ENCODE assay signal across 8 cellular contexts in the genomic region with DNA sequence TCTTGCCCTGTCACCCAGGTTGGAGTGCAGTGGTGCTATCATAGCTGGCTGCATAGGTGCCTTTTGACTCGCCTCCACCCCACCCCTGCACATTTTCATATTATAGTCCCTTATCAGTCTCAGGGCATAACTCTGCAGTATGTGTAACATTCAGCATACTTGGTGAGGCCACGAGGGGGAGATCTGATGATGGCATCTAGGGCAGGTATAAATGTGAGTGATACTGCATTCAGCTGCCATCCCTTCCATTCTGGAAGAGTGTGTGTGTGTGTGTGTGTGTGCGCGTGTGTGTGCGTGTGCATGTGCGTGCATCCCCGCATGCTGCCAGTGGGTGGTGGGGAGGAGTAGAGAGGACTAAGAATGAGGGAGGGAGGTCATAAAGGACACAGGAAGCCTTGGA.
DNase-seq lines count a peak whose midpoint lies in the region; ATAC-seq and TF ChIP-seq lines count a peak whose summit lies in the region.

No MANE protein-coding gene starts in this region.

- no peaks in the 10 kb centered on the region for H3K9me3 Mint-ChIP-seq in activated naive CD8-positive, alpha-beta T cell (ENCODE audit: low read depth)
- no peaks in the 10 kb centered on the region for H3K9me3 Mint-ChIP-seq in nephron

- no peak overlapping the region for H3K4me3 ChIP-seq in esophagus muscularis mucosa

- WGBS in esophagus muscularis mucosa = 87% methylated on average over 7 of the region's 7 CpGs

- no peak for TF ChIP-seq POLR2A in esophagus muscularis mucosa (IDR thresholded peaks at IDR 0.05; ENCODE audit: low read depth)
- TF ChIP-seq POLR2A in GM18505 (IDR thresholded peaks at IDR 0.05; ENCODE audit: borderline replicate concordance, extremely low read depth, insufficient read depth, insufficient read length) = no peak

- H3K9me3 ChIP-seq in esophagus muscularis mucosa = no peaks in the 10 kb centered on the region

- H3K27ac ChIP-seq in esophagus muscularis mucosa (replicated peaks in 1 of 4) = no peak overlapping the region

- peaks cover 84% of the 10 kb centered on the region for H3K4me1 Mint-ChIP-seq in activated naive CD8-positive, alpha-beta T cell (ENCODE audit: low read depth)
- H3K4me1 Mint-ChIP-seq in nephron = peaks cover 69% of the 10 kb centered on the region

- H3K4me3 Mint-ChIP-seq in activated naive CD8-positive, alpha-beta T cell = peak overlapping the region; percentile 21
- no peak overlapping the region for H3K4me3 Mint-ChIP-seq in nephron

- TF ChIP-seq EP300 in esophagus muscularis mucosa (IDR thresholded peaks at IDR 0.05) = no peak

- no peaks in the 10 kb centered on the region for H3K27me3 ChIP-seq in esophagus muscularis mucosa

- peak; percentile 66 for DNase-seq in NCI-H226
- no peak for DNase-seq in esophagus muscularis mucosa (ENCODE audit: extremely low spot score)
- no peak for DNase-seq in UCSD-AML1 (lab: John Stamatoyannopoulos, UW; ENCODE audit: unreplicated experiment)

- no peak for TF ChIP-seq CTCF in nephron (IDR thresholded peaks at IDR 0.05; ENCODE audit: unreplicated experiment in 3 of 3)
- TF ChIP-seq CTCF in esophagus muscularis mucosa (IDR thresholded peaks at IDR 0.05) = no peak

- peaks cover 5% of the 10 kb centered on the region for H3K36me3 Mint-ChIP-seq in activated naive CD8-positive, alpha-beta T cell
- peaks cover 5% of the 10 kb centered on the region for H3K36me3 Mint-ChIP-seq in nephron (ENCODE audit: low read depth)

- intact Hi-C loops in esophagus muscularis mucosa (cut with DNase I) = no loop called here

- H3K36me3 ChIP-seq in esophagus muscularis mucosa = no peaks in the 10 kb centered on the region

- H3K4me1 ChIP-seq in esophagus muscularis mucosa = peaks cover 40 to 60% (median 46%) of the 10 kb centered on the region in 4 donors

- ATAC-seq in GM18511 (IDR thresholded peaks at IDR 0.05; ENCODE audit: unreplicated experiment) = peak; percentile 47
- no peak for ATAC-seq in GM21619 (IDR thresholded peaks at IDR 0.05; ENCODE audit: unreplicated experiment)
- ATAC-seq in GM18505 (IDR thresholded peaks at IDR 0.05; ENCODE audit: unreplicated experiment) = no peak

- peak overlapping the region; percentile 82 for H3K27ac Mint-ChIP-seq in activated naive CD8-positive, alpha-beta T cell
- H3K27ac Mint-ChIP-seq in nephron = peak overlapping the region in 2 of 3 experiments; percentile 12 to 43

- no peaks in the 10 kb centered on the region for H3K27me3 Mint-ChIP-seq in activated naive CD8-positive, alpha-beta T cell
- H3K27me3 Mint-ChIP-seq in nephron (ENCODE audit: low read depth) = no peaks in the 10 kb centered on the region
